Comparison of ENCODE assay signal across 17 cellular contexts in the genomic region with DNA sequence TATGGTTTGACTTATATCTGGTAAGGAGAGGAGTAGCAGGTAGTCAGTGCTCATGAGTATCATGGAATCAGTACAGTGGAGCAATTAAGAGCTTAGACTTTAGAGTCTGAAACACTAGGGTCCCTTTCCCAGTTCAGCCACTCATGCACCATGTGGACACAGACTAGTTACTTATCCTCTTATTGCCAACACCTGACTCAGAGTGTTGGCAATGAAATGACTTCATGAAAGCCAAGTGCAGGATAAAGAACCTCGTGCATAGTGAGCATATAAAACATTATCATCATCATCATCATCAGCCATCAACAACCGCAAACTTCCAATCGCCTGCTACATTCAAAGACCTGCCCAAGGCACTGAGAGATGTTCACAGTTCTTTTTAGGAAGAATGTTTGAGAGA.
"Had no signal": no experiment of that assay in that cellular context is flagged by ENCODE, and none has a peak within 500 bp of the region (broad histone marks: within the 10 kb centered on the region; RNA-seq: fewer than 3 reads in every experiment).

No MANE protein-coding gene starts in this region.

- H3K9me3 Mint-ChIP-seq: activated naive CD4-positive, alpha-beta T cell treated with anti-CD3 and anti-CD28 coated beads, Interleukin-2, amount 50 U/mL, for 24 hours; activated T-cell treated with anti-CD3 and anti-CD28 coated beads, Interleukin-2, amount 50 U/mL, for 24 hours; endodermal cell; mesothelial cell of epicardium; neural crest cell; stimulated activated effector memory CD8-positive, alpha-beta T cell treated with anti-CD3 and anti-CD28 coated beads, Interleukin-12 subunit alpha, Interleukin-12 subunit beta, amount 100 ng/mL, for 72 hours had no signal

- H3K9me3 ChIP-seq: esophagus squamous epithelium, gastroesophageal sphincter, thyroid gland, vagina had no signal

- H3K27ac ChIP-seq: brain microvascular endothelial cell, esophagus squamous epithelium, gastroesophageal sphincter, thyroid gland, vagina had no signal

- H3K4me3 ChIP-seq: esophagus squamous epithelium, gastroesophageal sphincter, smooth muscle cell, thyroid gland, vagina had no signal

- H3K36me3 ChIP-seq: brain microvascular endothelial cell, esophagus squamous epithelium, gastroesophageal sphincter, thyroid gland, vagina had no signal

- ATAC-seq: gastroesophageal sphincter; stimulated activated effector memory CD8-positive, alpha-beta T cell treated with anti-CD3 and anti-CD28 coated beads, Interleukin-12 subunit alpha, Interleukin-12 subunit beta, amount 100 ng/mL, for 72 hours; T-cell had no signal

- H3K27me3 ChIP-seq: brain microvascular endothelial cell, gastroesophageal sphincter, thyroid gland, vagina had no signal

- DNase-seq: activated CD4-positive, alpha-beta T cell treated with anti-CD3 and anti-CD28 coated beads for 48 hours; activated effector memory CD4-positive, alpha-beta T cell treated with Interleukin-2 at 50 U/mL for 16 hours; activated T-cell treated with anti-CD3 and anti-CD28 coated beads, Interleukin-2, amount 50 U/mL, for 24 hours; brain microvascular endothelial cell; endodermal cell; esophagus squamous epithelium; kidney; T-cell; T1000; thyroid gland had no signal

- H3K27me3 Mint-ChIP-seq: activated naive CD4-positive, alpha-beta T cell treated with anti-CD3 and anti-CD28 coated beads, Interleukin-2, amount 50 U/mL, for 24 hours; activated T-cell treated with anti-CD3 and anti-CD28 coated beads, Interleukin-2, amount 50 U/mL, for 24 hours; T-cell had no signal

- H3K27ac Mint-ChIP-seq: activated naive CD4-positive, alpha-beta T cell treated with anti-CD3 and anti-CD28 coated beads, Interleukin-2, amount 50 U/mL, for 24 hours; activated T-cell treated with anti-CD3 and anti-CD28 coated beads, Interleukin-2, amount 50 U/mL, for 24 hours; endodermal cell; mesothelial cell of epicardium; stimulated activated effector memory CD8-positive, alpha-beta T cell treated with anti-CD3 and anti-CD28 coated beads, Interleukin-12 subunit alpha, Interleukin-12 subunit beta, amount 100 ng/mL, for 72 hours; T-cell had no signal

- H3K4me1 ChIP-seq: esophagus squamous epithelium, gastroesophageal sphincter, vagina had no signal

- FAIRE-seq: kidney had no signal

- H3K36me3 Mint-ChIP-seq: mesothelial cell of epicardium; stimulated activated effector memory CD8-positive, alpha-beta T cell treated with anti-CD3 and anti-CD28 coated beads, Interleukin-12 subunit alpha, Interleukin-12 subunit beta, amount 100 ng/mL, for 72 hours; T-cell had no signal

- H3K4me3 Mint-ChIP-seq: activated naive CD4-positive, alpha-beta T cell treated with anti-CD3 and anti-CD28 coated beads, Interleukin-2, amount 50 U/mL, for 24 hours; activated T-cell treated with anti-CD3 and anti-CD28 coated beads, Interleukin-2, amount 50 U/mL, for 24 hours; endodermal cell; mesothelial cell of epicardium; neural crest cell; stimulated activated effector memory CD8-positive, alpha-beta T cell treated with anti-CD3 and anti-CD28 coated beads, Interleukin-12 subunit alpha, Interleukin-12 subunit beta, amount 100 ng/mL, for 72 hours; T-cell had no signal
